ENCODE assay signal across 40 cellular contexts in genomic region chr7:57427594-57427993, GRCh38. TPM values are rescaled to one million over a fixed set of nuclear protein-coding genes. Genes with fewer than 3 reads are reported as not detected.
"Had no signal": no experiment of that assay in that cellular context is flagged by ENCODE, and none has a peak within 500 bp of the region (broad histone marks: within the 10 kb centered on the region; RNA-seq: fewer than 3 reads in every experiment).

No MANE protein-coding gene starts in this region.

- H3K4me1 ChIP-seq: adrenal gland, body of pancreas, breast epithelium had no signal

- DNase-seq: activated B cell treated with CpG ODN at 0.5 μM for 24 hours; activated CD4-positive, alpha-beta memory T cell treated with anti-CD3 and anti-CD28 coated beads for 36 hours; activated CD4-positive, alpha-beta T cell treated with anti-CD3 and anti-CD28 coated beads for 36 hours; activated CD4-positive, alpha-beta T cell treated with anti-CD3 and anti-CD28 coated beads for 48 hours; activated CD4-positive, alpha-beta T cell treated with anti-CD3 and anti-CD28 coated beads, Interleukin-2, amount 50 U/mL, for 1 hour; activated CD4-positive, alpha-beta T cell treated with anti-CD3 and anti-CD28 coated beads, Interleukin-2, amount 50 U/mL, for 4 hours; activated CD4-positive, CD25-positive, alpha-beta regulatory T cell treated with anti-CD3 and anti-CD28 coated beads, Interleukin-2, amount 50 U/mL, for 72 hours; activated CD8-positive, alpha-beta memory T cell treated with anti-CD3 and anti-CD28 coated beads, Interleukin-2, amount 50 U/mL, for 4 hours; activated CD8-positive, alpha-beta T cell treated with anti-CD3 and anti-CD28 coated beads for 36 hours; activated effector memory CD4-positive, alpha-beta T cell treated with anti-CD3 and anti-CD28 coated beads, Interleukin-2, amount 50 U/mL, for 16 hours; activated gamma-delta T cell treated with Interleukin-2 at 50 U/mL for 16 hours; activated naive CD4-positive, alpha-beta T cell; activated naive CD4-positive, alpha-beta T cell treated with anti-CD3 and anti-CD28 coated beads for 36 hours; activated naive CD4-positive, alpha-beta T cell treated with anti-CD3 and anti-CD28 coated beads, Interleukin-2, amount 50 U/mL, for 16 hours; activated naive CD8-positive, alpha-beta T cell treated with anti-CD3 and anti-CD28 coated beads for 36 hours; activated T-cell treated with anti-CD3 and anti-CD28 coated beads for 4 hours; activated T-cell treated with anti-CD3 and anti-CD28 coated beads, Interleukin-2, amount 50 U/mL, for 1 hour; activated T-cell treated with anti-CD3 and anti-CD28 coated beads, Interleukin-2, amount 50 U/mL, for 4 hours; activated T-cell treated with anti-CD3 and anti-CD28 coated beads, Interleukin-2, amount 50 U/mL, for 72 hours; amniotic stem cell; aorta; body of pancreas; brain microvascular endothelial cell; central memory CD4-positive, alpha-beta T cell; T-helper 1 cell; T-helper 2 cell; T-helper 9 cell had no signal

- H3K4me3 ChIP-seq: adrenal gland, body of pancreas, breast epithelium had no signal

- H3K27ac ChIP-seq: adrenal gland, body of pancreas, brain microvascular endothelial cell, breast epithelium, VCaP had no signal

- H3K4me1 Mint-ChIP-seq: activated B cell treated with CpG ODN at 0.5 μM for 24 hours; activated CD4-positive, alpha-beta T cell treated with anti-CD3 and anti-CD28 coated beads for 36 hours; activated naive CD8-positive, alpha-beta T cell treated with anti-CD3 and anti-CD28 coated beads for 36 hours; activated T-helper 17 cell treated with anti-CD3 and anti-CD28 coated beads, Interleukin-2, amount 50 U/mL, for 72 hours had no signal

- H3K36me3 ChIP-seq: adrenal gland, brain microvascular endothelial cell, breast epithelium had no signal

- H3K27me3 ChIP-seq: adrenal gland, body of pancreas, brain microvascular endothelial cell, breast epithelium had no signal

- ATAC-seq: activated CD4-positive, alpha-beta T cell treated with anti-CD3 and anti-CD28 coated beads for 36 hours; activated CD8-positive, alpha-beta T cell treated with anti-CD3 and anti-CD28 coated beads for 36 hours; activated naive CD4-positive, alpha-beta T cell treated with anti-CD3 and anti-CD28 coated beads, Interleukin-2, amount 50 U/mL, for 72 hours; activated T-cell treated with anti-CD3 and anti-CD28 coated beads, Interleukin-2, amount 50 U/mL, for 4 hours; activated T-cell treated with anti-CD3 and anti-CD28 coated beads, Interleukin-2, amount 50 U/mL, for 72 hours; activated T-helper 17 cell treated with anti-CD3 and anti-CD28 coated beads, Interleukin-2, amount 50 U/mL, for 72 hours; body of pancreas had no signal

- H3K27me3 Mint-ChIP-seq: activated B cell treated with CpG ODN at 0.5 μM for 24 hours; activated CD4-positive, alpha-beta memory T cell treated with anti-CD3 and anti-CD28 coated beads for 36 hours; activated CD4-positive, alpha-beta T cell treated with anti-CD3 and anti-CD28 coated beads for 36 hours; activated CD8-positive, alpha-beta T cell treated with anti-CD3 and anti-CD28 coated beads for 36 hours; activated naive CD8-positive, alpha-beta T cell treated with anti-CD3 and anti-CD28 coated beads for 36 hours; activated T-helper 17 cell treated with anti-CD3 and anti-CD28 coated beads, Interleukin-2, amount 50 U/mL, for 72 hours had no signal

- FAIRE-seq: astrocyte, TTC549 had no signal

- H3K27ac Mint-ChIP-seq: activated B cell treated with CpG ODN at 0.5 μM for 24 hours; activated CD4-positive, alpha-beta memory T cell treated with anti-CD3 and anti-CD28 coated beads for 36 hours; activated CD4-positive, alpha-beta T cell treated with anti-CD3 and anti-CD28 coated beads for 36 hours; activated CD8-positive, alpha-beta T cell treated with anti-CD3 and anti-CD28 coated beads for 36 hours; activated naive CD4-positive, alpha-beta T cell treated with anti-CD3 and anti-CD28 coated beads for 36 hours; activated naive CD4-positive, alpha-beta T cell treated with anti-CD3 and anti-CD28 coated beads, Interleukin-2, amount 50 U/mL, for 72 hours; activated naive CD8-positive, alpha-beta T cell treated with anti-CD3 and anti-CD28 coated beads for 36 hours; activated T-cell treated with anti-CD3 and anti-CD28 coated beads, Interleukin-2, amount 50 U/mL, for 72 hours; activated T-helper 1 cell treated with anti-CD3 and anti-CD28 coated beads, Interleukin-12 subunit alpha, Interleukin-12 subunit beta, Interleukin-2, Interleukin-4 antibody, amounts not matched to agents 30 ng/mL and 10 ng/mL and 1 ng/mL, durations not matched to agents 14 hours and 24 hours and 36 hours; activated T-helper 17 cell treated with anti-CD3 and anti-CD28 coated beads, Interleukin-2, amount 50 U/mL, for 72 hours; T-helper 1 cell treated with Interleukin-12 subunit alpha and Interleukin-12 subunit beta and Interleukin-4 antibody, amounts not matched to agents 30 μg/mL and 1 μg/mL, for 36 hours; T-helper 2 cell treated with Interferon-gamma antibody and Interleukin-4, amounts not matched to agents 5 μg/mL and 100 μg/mL, for 36 hours had no signal

- H3K36me3 Mint-ChIP-seq: activated CD4-positive, alpha-beta memory T cell treated with anti-CD3 and anti-CD28 coated beads for 36 hours; activated naive CD8-positive, alpha-beta T cell treated with anti-CD3 and anti-CD28 coated beads for 36 hours had no signal

- H3K4me3 Mint-ChIP-seq: activated B cell treated with CpG ODN at 0.5 μM for 24 hours; activated CD4-positive, alpha-beta memory T cell treated with anti-CD3 and anti-CD28 coated beads for 36 hours; activated CD4-positive, alpha-beta T cell treated with anti-CD3 and anti-CD28 coated beads for 36 hours; activated CD8-positive, alpha-beta T cell treated with anti-CD3 and anti-CD28 coated beads for 36 hours; activated naive CD4-positive, alpha-beta T cell treated with anti-CD3 and anti-CD28 coated beads for 36 hours; activated naive CD8-positive, alpha-beta T cell treated with anti-CD3 and anti-CD28 coated beads for 36 hours; activated T-cell treated with anti-CD3 and anti-CD28 coated beads, Interleukin-2, amount 50 U/mL, for 4 hours; activated T-cell treated with anti-CD3 and anti-CD28 coated beads, Interleukin-2, amount 50 U/mL, for 72 hours; activated T-helper 1 cell treated with anti-CD3 and anti-CD28 coated beads, Interleukin-12 subunit alpha, Interleukin-12 subunit beta, Interleukin-2, Interleukin-4 antibody, amounts not matched to agents 30 ng/mL and 10 ng/mL and 1 ng/mL, durations not matched to agents 14 hours and 24 hours and 36 hours; activated T-helper 17 cell treated with anti-CD3 and anti-CD28 coated beads, Interleukin-2, amount 50 U/mL, for 72 hours; T-helper 1 cell treated with Interleukin-12 subunit alpha and Interleukin-12 subunit beta and Interleukin-4 antibody, amounts not matched to agents 30 μg/mL and 1 μg/mL, for 36 hours; T-helper 2 cell treated with Interferon-gamma antibody and Interleukin-4, amounts not matched to agents 5 μg/mL and 100 μg/mL, for 36 hours had no signal

- H3K9me3 ChIP-seq: adrenal gland had no signal

RNA-seq across cellular contexts. Expression of gene ZNF716, which starts 22.4 kb away (rescaled TPM):
- total RNA-seq: activated B cell treated with CpG ODN at 0.5 μM for 24 hours; activated CD4-positive, alpha-beta memory T cell treated with anti-CD3 and anti-CD28 coated beads for 36 hours; activated CD4-positive, alpha-beta T cell treated with anti-CD3 and anti-CD28 coated beads for 36 hours; activated CD8-positive, alpha-beta memory T cell treated with anti-CD3 and anti-CD28 coated beads for 36 hours; activated CD8-positive, alpha-beta T cell treated with anti-CD3 and anti-CD28 coated beads for 36 hours; activated naive CD4-positive, alpha-beta T cell treated with anti-CD3 and anti-CD28 coated beads for 36 hours; activated naive CD4-positive, alpha-beta T cell treated with anti-CD3 and anti-CD28 coated beads, Interleukin-2, amount 50 U/mL, for 72 hours; activated naive CD8-positive, alpha-beta T cell treated with anti-CD3 and anti-CD28 coated beads for 36 hours; activated T-cell treated with anti-CD3 and anti-CD28 coated beads, Interleukin-2, amount 50 U/mL, for 4 hours; activated T-cell treated with anti-CD3 and anti-CD28 coated beads, Interleukin-2, amount 50 U/mL, for 72 hours; activated T-helper 1 cell treated with anti-CD3 and anti-CD28 coated beads, Interleukin-12 subunit alpha, Interleukin-12 subunit beta, Interleukin-2, Interleukin-4 antibody, amounts not matched to agents 30 ng/mL and 10 ng/mL and 1 ng/mL, durations not matched to agents 14 hours and 24 hours and 36 hours; activated T-helper 17 cell treated with anti-CD3 and anti-CD28 coated beads, Interleukin-2, amount 50 U/mL, for 72 hours; adrenal gland; aorta; astrocyte; body of pancreas; breast epithelium; cardiac septum; cerebellum had no signal
- polyA plus RNA-seq: adrenal gland, aorta had no signal
